In the genomic region with DNA sequence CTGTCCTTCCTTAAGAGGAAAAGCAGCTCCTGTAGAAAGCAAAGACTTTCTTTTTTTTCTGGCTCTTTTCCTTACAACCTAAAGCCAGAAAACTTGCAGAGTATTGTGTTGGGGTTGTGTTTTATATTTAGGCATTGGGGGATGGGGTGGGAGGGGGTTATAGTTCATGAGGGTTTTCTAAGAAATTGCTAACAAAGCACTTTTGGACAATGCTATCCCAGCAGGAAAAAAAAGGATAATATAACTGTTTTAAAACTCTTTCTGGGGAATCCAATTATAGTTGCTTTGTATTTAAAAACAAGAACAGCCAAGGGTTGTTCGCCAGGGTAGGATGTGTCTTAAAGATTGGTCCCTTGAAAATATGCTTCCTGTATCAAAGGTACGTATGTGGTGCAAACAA, we compare ENCODE assay signal across 36 cellular contexts.
"Had no signal": no experiment of that assay in that cellular context is flagged by ENCODE, and none has a peak within 500 bp of the region (broad histone marks: within the 10 kb centered on the region; RNA-seq: fewer than 3 reads in every experiment).

No MANE protein-coding gene starts in this region.

- H3K4me1 Mint-ChIP-seq: activated B cell treated with CpG ODN at 0.5 μM for 24 hours had no signal

- H3K36me3 ChIP-seq: adrenal gland, brain microvascular endothelial cell, breast epithelium had no signal

- H3K9me3 ChIP-seq: adrenal gland, body of pancreas, breast epithelium had no signal

- ATAC-seq: activated CD8-positive, alpha-beta T cell treated with anti-CD3 and anti-CD28 coated beads for 36 hours; activated naive CD4-positive, alpha-beta T cell treated with anti-CD3 and anti-CD28 coated beads, Interleukin-2, amount 50 U/mL, for 72 hours; activated T-cell treated with anti-CD3 and anti-CD28 coated beads, Interleukin-2, amount 50 U/mL, for 4 hours; activated T-cell treated with anti-CD3 and anti-CD28 coated beads, Interleukin-2, amount 50 U/mL, for 72 hours; activated T-helper 17 cell treated with anti-CD3 and anti-CD28 coated beads, Interleukin-2, amount 50 U/mL, for 72 hours; body of pancreas had no signal

- FAIRE-seq: astrocyte, TTC549 had no signal

- H3K27me3 Mint-ChIP-seq: activated B cell treated with CpG ODN at 0.5 μM for 24 hours; activated CD4-positive, alpha-beta memory T cell treated with anti-CD3 and anti-CD28 coated beads for 36 hours; activated CD4-positive, alpha-beta T cell treated with anti-CD3 and anti-CD28 coated beads, Interleukin-2, amount 10 ng/mL, durations not matched to agents 24 days and 14 days; activated CD8-positive, alpha-beta T cell treated with anti-CD3 and anti-CD28 coated beads for 36 hours; activated naive CD8-positive, alpha-beta T cell treated with anti-CD3 and anti-CD28 coated beads for 36 hours; activated T-helper 17 cell treated with anti-CD3 and anti-CD28 coated beads, Interleukin-2, amount 50 U/mL, for 72 hours had no signal

- H3K9me3 Mint-ChIP-seq: activated B cell treated with CpG ODN at 0.5 μM for 24 hours; activated CD4-positive, alpha-beta memory T cell treated with anti-CD3 and anti-CD28 coated beads for 36 hours; activated CD4-positive, alpha-beta T cell treated with anti-CD3 and anti-CD28 coated beads, Interleukin-2, amount 10 ng/mL, durations not matched to agents 24 days and 14 days; activated CD8-positive, alpha-beta T cell treated with anti-CD3 and anti-CD28 coated beads for 36 hours; activated naive CD4-positive, alpha-beta T cell treated with anti-CD3 and anti-CD28 coated beads for 36 hours; activated naive CD4-positive, alpha-beta T cell treated with anti-CD3 and anti-CD28 coated beads, Interleukin-2, amount 50 U/mL, for 72 hours; activated naive CD8-positive, alpha-beta T cell treated with anti-CD3 and anti-CD28 coated beads for 36 hours; activated T-cell treated with anti-CD3 and anti-CD28 coated beads, Interleukin-2, amount 50 U/mL, for 4 hours; activated T-cell treated with anti-CD3 and anti-CD28 coated beads, Interleukin-2, amount 50 U/mL, for 72 hours; activated T-helper 1 cell treated with anti-CD3 and anti-CD28 coated beads, Interleukin-12 subunit alpha, Interleukin-12 subunit beta, Interleukin-2, Interleukin-4 antibody, amounts not matched to agents 30 ng/mL and 10 ng/mL and 1 ng/mL, durations not matched to agents 14 hours and 24 hours and 36 hours; activated T-helper 17 cell treated with anti-CD3 and anti-CD28 coated beads, Interleukin-2, amount 50 U/mL, for 72 hours; T-helper 1 cell treated with Interleukin-12 subunit alpha and Interleukin-12 subunit beta and Interleukin-4 antibody, amounts not matched to agents 30 μg/mL and 1 μg/mL, for 36 hours; T-helper 2 cell treated with Interferon-gamma antibody and Interleukin-4, amounts not matched to agents 5 μg/mL and 100 μg/mL, for 36 hours had no signal

- H3K27ac Mint-ChIP-seq: activated B cell treated with CpG ODN at 0.5 μM for 24 hours; activated CD4-positive, alpha-beta memory T cell treated with anti-CD3 and anti-CD28 coated beads for 36 hours; activated CD4-positive, alpha-beta T cell treated with anti-CD3 and anti-CD28 coated beads, Interleukin-2, amount 10 ng/mL, durations not matched to agents 24 days and 14 days; activated CD8-positive, alpha-beta T cell treated with anti-CD3 and anti-CD28 coated beads for 36 hours; activated naive CD4-positive, alpha-beta T cell treated with anti-CD3 and anti-CD28 coated beads for 36 hours; activated naive CD4-positive, alpha-beta T cell treated with anti-CD3 and anti-CD28 coated beads, Interleukin-2, amount 50 U/mL, for 72 hours; activated naive CD8-positive, alpha-beta T cell treated with anti-CD3 and anti-CD28 coated beads for 36 hours; activated T-cell treated with anti-CD3 and anti-CD28 coated beads, Interleukin-2, amount 50 U/mL, for 72 hours; activated T-helper 1 cell treated with anti-CD3 and anti-CD28 coated beads, Interleukin-12 subunit alpha, Interleukin-12 subunit beta, Interleukin-2, Interleukin-4 antibody, amounts not matched to agents 30 ng/mL and 10 ng/mL and 1 ng/mL, durations not matched to agents 14 hours and 24 hours and 36 hours; activated T-helper 17 cell treated with anti-CD3 and anti-CD28 coated beads, Interleukin-2, amount 50 U/mL, for 72 hours; T-helper 1 cell treated with Interleukin-12 subunit alpha and Interleukin-12 subunit beta and Interleukin-4 antibody, amounts not matched to agents 30 μg/mL and 1 μg/mL, for 36 hours; T-helper 2 cell treated with Interferon-gamma antibody and Interleukin-4, amounts not matched to agents 5 μg/mL and 100 μg/mL, for 36 hours had no signal

- H3K4me3 Mint-ChIP-seq: activated B cell treated with CpG ODN at 0.5 μM for 24 hours; activated CD4-positive, alpha-beta memory T cell treated with anti-CD3 and anti-CD28 coated beads for 36 hours; activated CD4-positive, alpha-beta T cell treated with anti-CD3 and anti-CD28 coated beads, Interleukin-2, amount 10 ng/mL, durations not matched to agents 24 days and 14 days; activated CD8-positive, alpha-beta T cell treated with anti-CD3 and anti-CD28 coated beads for 36 hours; activated naive CD4-positive, alpha-beta T cell treated with anti-CD3 and anti-CD28 coated beads for 36 hours; activated naive CD8-positive, alpha-beta T cell treated with anti-CD3 and anti-CD28 coated beads for 36 hours; activated T-cell treated with anti-CD3 and anti-CD28 coated beads, Interleukin-2, amount 50 U/mL, for 4 hours; activated T-cell treated with anti-CD3 and anti-CD28 coated beads, Interleukin-2, amount 50 U/mL, for 72 hours; activated T-helper 1 cell treated with anti-CD3 and anti-CD28 coated beads, Interleukin-12 subunit alpha, Interleukin-12 subunit beta, Interleukin-2, Interleukin-4 antibody, amounts not matched to agents 30 ng/mL and 10 ng/mL and 1 ng/mL, durations not matched to agents 14 hours and 24 hours and 36 hours; activated T-helper 17 cell treated with anti-CD3 and anti-CD28 coated beads, Interleukin-2, amount 50 U/mL, for 72 hours; T-helper 1 cell treated with Interleukin-12 subunit alpha and Interleukin-12 subunit beta and Interleukin-4 antibody, amounts not matched to agents 30 μg/mL and 1 μg/mL, for 36 hours; T-helper 2 cell treated with Interferon-gamma antibody and Interleukin-4, amounts not matched to agents 5 μg/mL and 100 μg/mL, for 36 hours had no signal

- H3K4me1 ChIP-seq: body of pancreas, breast epithelium had no signal

- DNase-seq: activated B cell treated with CpG ODN at 0.5 μM for 24 hours; activated CD4-positive, alpha-beta memory T cell treated with anti-CD3 and anti-CD28 coated beads for 36 hours; activated CD4-positive, alpha-beta T cell treated with anti-CD3 and anti-CD28 coated beads for 4 hours; activated CD4-positive, alpha-beta T cell treated with anti-CD3 and anti-CD28 coated beads, Interleukin-2, amount 10 ng/mL, durations not matched to agents 24 days and 14 days; activated CD4-positive, alpha-beta T cell treated with anti-CD3 and anti-CD28 coated beads, Interleukin-2, amount 50 U/mL, for 1 hour; activated CD4-positive, alpha-beta T cell treated with anti-CD3 and anti-CD28 coated beads, Interleukin-2, amount 50 U/mL, for 4 hours; activated CD4-positive, CD25-positive, alpha-beta regulatory T cell treated with anti-CD3 and anti-CD28 coated beads, Interleukin-2, amount 50 U/mL, for 72 hours; activated CD8-positive, alpha-beta memory T cell treated with anti-CD3 and anti-CD28 coated beads, Interleukin-2, amount 50 U/mL, for 4 hours; activated CD8-positive, alpha-beta T cell treated with anti-CD3 and anti-CD28 coated beads for 36 hours; activated effector memory CD4-positive, alpha-beta T cell treated with anti-CD3 and anti-CD28 coated beads, Interleukin-2, amount 50 U/mL, for 16 hours; activated gamma-delta T cell treated with Interleukin-2 at 50 U/mL for 16 hours; activated naive CD4-positive, alpha-beta T cell; activated naive CD4-positive, alpha-beta T cell treated with anti-CD3 and anti-CD28 coated beads for 36 hours; activated naive CD4-positive, alpha-beta T cell treated with anti-CD3 and anti-CD28 coated beads, Interleukin-2, amount 50 U/mL, for 16 hours; activated naive CD8-positive, alpha-beta T cell treated with anti-CD3 and anti-CD28 coated beads for 36 hours; activated T-cell treated with anti-CD3 and anti-CD28 coated beads for 4 hours; activated T-cell treated with anti-CD3 and anti-CD28 coated beads, Interleukin-2, amount 50 U/mL, for 1 hour; activated T-cell treated with anti-CD3 and anti-CD28 coated beads, Interleukin-2, amount 50 U/mL, for 4 hours; activated T-cell treated with anti-CD3 and anti-CD28 coated beads, Interleukin-2, amount 50 U/mL, for 72 hours; adrenal gland; amniotic stem cell; aorta; body of pancreas; brain microvascular endothelial cell; central memory CD4-positive, alpha-beta T cell; T-helper 2 cell; T-helper 9 cell had no signal

- H3K27me3 ChIP-seq: adrenal gland, body of pancreas, brain microvascular endothelial cell, breast epithelium had no signal

- H3K27ac ChIP-seq: adrenal gland, body of pancreas, brain microvascular endothelial cell, breast epithelium, VCaP had no signal

- H3K4me3 ChIP-seq: adrenal gland, body of pancreas, breast epithelium had no signal
